In genomic region chr18:33115917-33116316, GRCh38 we compare ENCODE assay signal across 14 cellular contexts.
A peak's percentile ranks its signal among the peaks of the same experiment; 100 is the strongest.
DNase-seq lines count a peak whose midpoint lies in the region; ATAC-seq and TF ChIP-seq lines count a peak whose summit lies in the region.
"Had no signal": no experiment of that assay in that cellular context is flagged by ENCODE, and none has a peak within 500 bp of the region (broad histone marks: within the 10 kb centered on the region; RNA-seq: fewer than 3 reads in every experiment).

No MANE protein-coding gene starts in this region.

- no peak for ATAC-seq in GM23338

- H3K27me3 ChIP-seq in Loucy (ENCODE audit: insufficient read depth, low read length, poor library complexity, severe bottlenecking), result no peaks in the 10 kb centered on the region
- H3K27me3 ChIP-seq in endocrine pancreas (ENCODE audit: control insufficient read depth, insufficient read depth, low read length), result no peaks in the 10 kb centered on the region
- H3K27me3 ChIP-seq in smooth muscle cell (ENCODE audit: low read depth), result no peaks in the 10 kb centered on the region
- H3K27me3 ChIP-seq in thyroid gland, result no peaks in the 10 kb centered on the region
- no peaks in the 10 kb centered on the region for H3K27me3 ChIP-seq in GM23338 (ENCODE audit: insufficient read depth)
- H3K27me3 ChIP-seq: SJCRH30 had no signal

- TF ChIP-seq CTCF in Loucy (conservative IDR thresholded peaks at IDR 0.05; ENCODE audit: low read length) (no peak), smooth muscle cell (IDR thresholded peaks at IDR 0.05; ENCODE audit: borderline replicate concordance, insufficient read depth, poor library complexity, severe bottlenecking) (no peak), thyroid gland (IDR thresholded peaks at IDR 0.05) (no peak), GM23338 (conservative IDR thresholded peaks at IDR 0.05; ENCODE audit: low read depth in 2 of 2) (no peak)

- H3K4me3 ChIP-seq in Loucy (ENCODE audit: low read length, poor library complexity, severe bottlenecking) (peak overlapping the region; percentile 43), endocrine pancreas (ENCODE audit: control insufficient read depth, insufficient read depth, low read length) (peak overlapping the region; percentile 45), smooth muscle cell (peak overlapping the region; percentile 11), thyroid gland (replicated peaks in 1 of 3) (no peak overlapping the region), GM23338 (no peak overlapping the region)
- H3K4me3 ChIP-seq: PC-9, SJCRH30 had no signal

- no peaks in the 10 kb centered on the region for H3K9me3 ChIP-seq in Loucy (ENCODE audit: insufficient read depth, low read depth, low read length)
- no peaks in the 10 kb centered on the region for H3K9me3 ChIP-seq in endocrine pancreas (ENCODE audit: control insufficient read depth, low read length)
- H3K9me3 ChIP-seq in smooth muscle cell (replicated peaks; ENCODE audit: low read depth), result no peaks in the 10 kb centered on the region
- H3K9me3 ChIP-seq in thyroid gland, result no peaks in the 10 kb centered on the region
- H3K9me3 ChIP-seq: SJCRH30 had no signal

- peaks cover 7% of the 10 kb centered on the region; the same call in 1 of the 3 replicates for H3K4me1 Mint-ChIP-seq in GM23338

- H3K79me2 ChIP-seq in Loucy (ENCODE audit: insufficient read depth, low read length) (no peaks in the 10 kb centered on the region), smooth muscle cell (ENCODE audit: low read depth) (no peaks in the 10 kb centered on the region), GM23338 (replicated peaks; ENCODE audit: insufficient read depth) (no peaks in the 10 kb centered on the region)

- H3K9ac ChIP-seq in Loucy (ENCODE audit: low read depth, low read length, poor library complexity, severe bottlenecking) (no peak overlapping the region), endocrine pancreas (ENCODE audit: control insufficient read depth, insufficient read depth, low read length) (no peak overlapping the region), smooth muscle cell (ENCODE audit: low read depth) (no peak overlapping the region)

- H4K20me1 ChIP-seq in Loucy (ENCODE audit: insufficient read depth, low read length, poor library complexity, severe bottlenecking) (no peaks in the 10 kb centered on the region), smooth muscle cell (ENCODE audit: low read depth) (no peaks in the 10 kb centered on the region), GM23338 (replicated peaks; ENCODE audit: insufficient read depth) (no peaks in the 10 kb centered on the region)

- peak; percentile 42 for DNase-seq in left kidney (ENCODE audit: low read depth, low spot score)
- no peak for DNase-seq in smooth muscle cell (lab: John Stamatoyannopoulos, UW; ENCODE audit: unreplicated experiment)
- DNase-seq in thyroid gland, result no peak
- no peak for DNase-seq in AG08395 (ENCODE audit: low spot score)
- no peak for DNase-seq in GM23338 (ENCODE audit: low spot score)
- DNase-seq: C1 segment of cervical spinal cord, GF-D8, H7, HFFc6, NCI-H526, PC-9 had no signal

- H3K36me3 ChIP-seq in Loucy (ENCODE audit: insufficient read depth, low read length), result no peaks in the 10 kb centered on the region
- H3K36me3 ChIP-seq in endocrine pancreas (ENCODE audit: control insufficient read depth, insufficient read depth, low read length), result no peaks in the 10 kb centered on the region
- H3K36me3 ChIP-seq in smooth muscle cell (ENCODE audit: low read depth), result no peaks in the 10 kb centered on the region
- H3K36me3 ChIP-seq in thyroid gland, result no peaks in the 10 kb centered on the region
- H3K36me3 ChIP-seq in GM23338 (ENCODE audit: insufficient read depth), result no peaks in the 10 kb centered on the region
- H3K36me3 ChIP-seq: SJCRH30 had no signal

- peak overlapping the region; percentile 55 for H3K4me2 ChIP-seq in Loucy (ENCODE audit: low read depth, low read length, poor library complexity, severe bottlenecking)
- no peak overlapping the region for H3K4me2 ChIP-seq in smooth muscle cell
- no peak overlapping the region for H3K4me2 ChIP-seq in GM23338
- H3K4me2 ChIP-seq: PC-9 had no signal

- H3K27ac ChIP-seq in smooth muscle cell (ENCODE audit: low read depth) (no peak overlapping the region), thyroid gland (no peak overlapping the region), GM23338 (ENCODE audit: low read depth) (no peak overlapping the region)
- H3K27ac ChIP-seq: PC-9, SJCRH30 had no signal

- no peak for TF ChIP-seq POLR2A in thyroid gland (IDR thresholded peaks at IDR 0.05)

- H3F3A ChIP-seq in Loucy (ENCODE audit: low read depth) (no peaks in the 10 kb centered on the region), smooth muscle cell (ENCODE audit: low read depth) (no peaks in the 10 kb centered on the region), GM23338 (replicated peaks; ENCODE audit: low read depth) (no peaks in the 10 kb centered on the region)

- H3K4me3 Mint-ChIP-seq in GM23338, result no peak overlapping the region
- H3K4me3 Mint-ChIP-seq: HFFc6 had no signal

- intact Hi-C loops in thyroid gland (cut with DNase I), result no loop called here

- H3K9me2 ChIP-seq in Loucy (replicated peaks; ENCODE audit: low read depth, low read length) (no peaks in the 10 kb centered on the region), GM23338 (ENCODE audit: insufficient read depth) (no peaks in the 10 kb centered on the region)

- no peak overlapping the region for H3K27ac Mint-ChIP-seq in GM23338
- H3K27ac Mint-ChIP-seq: HFFc6 had no signal

- no peaks in the 10 kb centered on the region for H3K27me3 Mint-ChIP-seq in GM23338 (ENCODE audit: insufficient read depth, low read depth, poor library complexity)

- no peaks in the 10 kb centered on the region for H3K36me3 Mint-ChIP-seq in GM23338 (ENCODE audit: low read depth)

- H3K4me1 ChIP-seq in Loucy (ENCODE audit: insufficient read depth, low read length, poor library complexity, severe bottlenecking) (peaks cover 6% of the 10 kb centered on the region), endocrine pancreas (ENCODE audit: control insufficient read depth, insufficient read depth, low read length) (peaks cover 12% of the 10 kb centered on the region), smooth muscle cell (ENCODE audit: low read depth) (no peaks in the 10 kb centered on the region), thyroid gland (no peaks in the 10 kb centered on the region), GM23338 (ENCODE audit: insufficient read depth) (no peaks in the 10 kb centered on the region)
- H3K4me1 ChIP-seq: SJCRH30 had no signal

- WGBS in smooth muscle cell (ENCODE audit: low lambda C conversion rate), result 88% methylated on average over 1 of the region's 1 CpG
- WGBS in thyroid gland, 2 donors, result 67 to 92% methylated on average over 1 of the region's 1 CpG

- H3K9me3 Mint-ChIP-seq in GM23338, result peaks cover 3% of the 10 kb centered on the region; the same call in 1 of the 3 replicates

- H2AFZ ChIP-seq in Loucy (ENCODE audit: low read length) (peak overlapping the region; percentile 63; the same call in 1 of the 2 replicates), smooth muscle cell (ENCODE audit: low read depth) (no peak overlapping the region), GM23338 (no peak overlapping the region)
- H2AFZ ChIP-seq: PC-9 had no signal

TF ChIP-seq in GM23338, 12 proteins besides CTCF, POLR2A, EP300 and RAD21 (continues in another document):
- TF ChIP-seq POLR2AphosphoS5 (IDR thresholded peaks at IDR 0.05; ENCODE audit: low read depth) (no peak), EZH2phosphoT487 (IDR thresholded peaks at IDR 0.05; ENCODE audit: unreplicated experiment) (no peak), STAT1 (IDR thresholded peaks at IDR 0.05; ENCODE audit: unreplicated experiment) (no peak), JUNB (IDR thresholded peaks at IDR 0.05; ENCODE audit: unreplicated experiment) (no peak), ZNF331 (CRISPR knock-in tag; IDR thresholded peaks at IDR 0.05; ENCODE audit: low read depth) (no peak), CREB1 (CRISPR knock-in tag; IDR thresholded peaks at IDR 0.05; ENCODE audit: low read depth) (no peak), ZNF114 (CRISPR knock-in tag; IDR thresholded peaks at IDR 0.05) (no peak), REST (IDR thresholded peaks at IDR 0.05; ENCODE audit: unreplicated experiment) (no peak), NANOG (IDR thresholded peaks at IDR 0.05; ENCODE audit: borderline replicate concordance) (no peak)

Comparison
In these comparisons a context has a peak if more than half of its experiments do, and no peak if none do; other contexts are left out.
1. H3K4me3 ChIP-seq: peak in Loucy (single experiment), endocrine pancreas (single experiment) and smooth muscle cell (single experiment); none in thyroid gland (0 of 3) and GM23338 (single experiment).